Comparison of ENCODE assay signal across 14 cellular contexts in the genomic region with DNA sequence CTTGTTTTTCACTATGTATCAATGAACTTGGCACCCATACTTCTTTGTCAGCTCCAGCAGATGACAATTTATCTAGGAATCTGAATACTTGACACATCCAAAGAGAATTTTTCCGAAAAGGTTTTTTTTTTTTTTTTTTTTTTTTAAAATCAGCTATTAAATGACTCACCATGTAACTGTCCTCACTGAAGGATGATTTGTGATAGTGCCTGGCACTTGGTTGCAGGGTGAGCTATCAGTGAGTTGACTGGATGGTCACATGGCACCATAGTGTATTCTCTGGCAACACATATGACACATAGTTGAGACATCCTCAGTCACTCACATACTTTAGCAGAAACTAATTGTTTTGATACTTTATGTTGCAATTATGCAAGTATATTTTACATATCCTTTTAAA.
DNase-seq lines count a peak whose midpoint lies in the region; ATAC-seq and TF ChIP-seq lines count a peak whose summit lies in the region.
"Had no signal": no experiment of that assay in that cellular context is flagged by ENCODE, and none has a peak within 500 bp of the region (broad histone marks: within the 10 kb centered on the region; RNA-seq: fewer than 3 reads in every experiment).

No MANE protein-coding gene starts in this region.

- H3K27me3 ChIP-seq in breast epithelium = peaks cover 0 to 12% of the 10 kb centered on the region in 2 donors
- H3K27me3 ChIP-seq in smooth muscle cell (ENCODE audit: low read depth) = peaks cover 20% of the 10 kb centered on the region

- H3K4me3 ChIP-seq in breast epithelium (no peak overlapping the region), foreskin fibroblast (ENCODE audit: low read depth in 1 of 2, low read length in 2 of 2) (no peak overlapping the region), smooth muscle cell (no peak overlapping the region)

- no peak for TF ChIP-seq POLR2A in breast epithelium (IDR thresholded peaks at IDR 0.05)

- no peaks in the 10 kb centered on the region for H3F3A ChIP-seq in smooth muscle cell (ENCODE audit: low read depth)

- no peaks in the 10 kb centered on the region for H3K36me3 Mint-ChIP-seq in MCF 10A (ENCODE audit: insufficient read depth, unreplicated experiment)
- H3K36me3 Mint-ChIP-seq in activated T-helper 17 cell treated with anti-CD3 and anti-CD28 coated beads, Interleukin-2, amount 50 U/mL, for 72 hours (ENCODE audit: low read depth) = no peaks in the 10 kb centered on the region
- H3K36me3 Mint-ChIP-seq: immature natural killer cell had no signal

- no peak overlapping the region for H3K4me3 Mint-ChIP-seq in MCF 10A (ENCODE audit: unreplicated experiment)
- no peak overlapping the region for H3K4me3 Mint-ChIP-seq in activated T-helper 17 cell treated with anti-CD3 and anti-CD28 coated beads, Interleukin-2, amount 50 U/mL, for 72 hours
- H3K4me3 Mint-ChIP-seq: activated naive CD4-positive, alpha-beta T cell treated with anti-CD3 and anti-CD28 coated beads for 36 hours; immature natural killer cell had no signal

- CTCF ChIA-PET in MCF 10A (lab: Yijun Ruan, JAX) = interaction anchor here (0.6 to 1.2 kb wide), 3 partner anchors 178 to 1862 kb away, joined by 3 to 7 read pairs (median 3); no protein-coding TSS in a partner anchor

- BruUV-seq in MCF 10A (replicated peaks; lab: Mats Ljungman, UMichigan) = no TSS peak

- H4K20me1 ChIP-seq in smooth muscle cell (ENCODE audit: low read depth) = no peaks in the 10 kb centered on the region

- H3K36me3 ChIP-seq in breast epithelium (no peaks in the 10 kb centered on the region), smooth muscle cell (ENCODE audit: low read depth) (no peaks in the 10 kb centered on the region)
- H3K36me3 ChIP-seq: neutrophil had no signal

- H3K4me1 ChIP-seq in breast epithelium (no peaks in the 10 kb centered on the region), smooth muscle cell (ENCODE audit: low read depth) (no peaks in the 10 kb centered on the region)

- peaks cover 46% of the 10 kb centered on the region for H3K4me1 Mint-ChIP-seq in MCF 10A (ENCODE audit: insufficient read depth, unreplicated experiment)
- no peaks in the 10 kb centered on the region for H3K4me1 Mint-ChIP-seq in activated T-helper 17 cell treated with anti-CD3 and anti-CD28 coated beads, Interleukin-2, amount 50 U/mL, for 72 hours
- H3K4me1 Mint-ChIP-seq: immature natural killer cell had no signal

- no peaks in the 10 kb centered on the region for H3K9me3 Mint-ChIP-seq in MCF 10A (ENCODE audit: unreplicated experiment)
- no peaks in the 10 kb centered on the region for H3K9me3 Mint-ChIP-seq in activated T-helper 17 cell treated with anti-CD3 and anti-CD28 coated beads, Interleukin-2, amount 50 U/mL, for 72 hours
- H3K9me3 Mint-ChIP-seq: immature natural killer cell had no signal

- H2AFZ ChIP-seq in smooth muscle cell (ENCODE audit: low read depth) = no peak overlapping the region

- POLR2A ChIA-PET in MCF 10A (lab: Yijun Ruan, JAX) = interaction anchor here (0.6 to 1.6 kb wide), 5 partner anchors 25 to 123 kb away, joined by 3 to 7 read pairs (median 4); no protein-coding TSS in a partner anchor

- intact Hi-C loops in MCF 10A (cut with micrococcal nuclease) = loop anchor here (5.0 kb wide), 1 partner anchor 63 kb away; no protein-coding TSS in a partner anchor
- intact Hi-C loops in breast epithelium (cut with DNase I; ENCODE audit: low total_unique reads) = no loop called here

- no peak overlapping the region for H3K4me2 ChIP-seq in smooth muscle cell

- no peaks in the 10 kb centered on the region for H3K79me2 ChIP-seq in smooth muscle cell (ENCODE audit: low read depth)

- H3K9me3 ChIP-seq in breast epithelium = no peaks in the 10 kb centered on the region
- no peaks in the 10 kb centered on the region for H3K9me3 ChIP-seq in smooth muscle cell (replicated peaks; ENCODE audit: low read depth)
- H3K9me3 ChIP-seq: neutrophil had no signal

- peak; percentile 92 for DNase-seq in MCF 10A (ENCODE audit: unreplicated experiment)
- no peak for DNase-seq in breast epithelium (ENCODE audit: low spot score in 2 of 2)
- DNase-seq in foreskin fibroblast = peak; percentile 97 to 99
- DNase-seq in activated CD4-positive, alpha-beta T cell treated with anti-CD3 and anti-CD28 coated beads for 4 hours = no peak
- no peak for DNase-seq in smooth muscle cell (lab: John Stamatoyannopoulos, UW; ENCODE audit: unreplicated experiment)
- DNase-seq: activated naive CD4-positive, alpha-beta T cell treated with anti-CD3 and anti-CD28 coated beads for 36 hours; effector CD4-positive, alpha-beta T cell; immature natural killer cell; NCI-H187; SHP77 had no signal

- ATAC-seq in activated T-helper 17 cell treated with anti-CD3 and anti-CD28 coated beads, Interleukin-2, amount 50 U/mL, for 72 hours (replicated peaks) = peak; percentile 44
- ATAC-seq in HG02840 (IDR thresholded peaks at IDR 0.05; ENCODE audit: low FRiP score, unreplicated experiment) (no peak), GM21360 (IDR thresholded peaks at IDR 0.05; ENCODE audit: unreplicated experiment) (no peak)

- H3K27me3 Mint-ChIP-seq in MCF 10A (ENCODE audit: insufficient read depth, unreplicated experiment) = no peaks in the 10 kb centered on the region
- peaks cover 40% of the 10 kb centered on the region for H3K27me3 Mint-ChIP-seq in activated T-helper 17 cell treated with anti-CD3 and anti-CD28 coated beads, Interleukin-2, amount 50 U/mL, for 72 hours

- TF ChIP-seq CTCF in MCF 10A (IDR thresholded peaks at IDR 0.05; ENCODE audit: unreplicated experiment) (no peak), breast epithelium (IDR thresholded peaks at IDR 0.05) (no peak), foreskin fibroblast (IDR thresholded peaks at IDR 0.05; ENCODE audit: low read depth, low read length) (no peak), smooth muscle cell (IDR thresholded peaks at IDR 0.05; ENCODE audit: borderline replicate concordance, insufficient read depth, poor library complexity, severe bottlenecking) (no peak)

- no peak overlapping the region for H3K9ac ChIP-seq in smooth muscle cell (ENCODE audit: low read depth)

- 53% methylated on average over 1 of the region's 1 CpG for WGBS in smooth muscle cell (ENCODE audit: low lambda C conversion rate)

- H3K27ac ChIP-seq in breast epithelium (no peak overlapping the region), smooth muscle cell (ENCODE audit: low read depth) (no peak overlapping the region)
- H3K27ac ChIP-seq: neutrophil had no signal

- H3K27ac Mint-ChIP-seq in MCF 10A (ENCODE audit: low read depth, unreplicated experiment) = peak overlapping the region; percentile 40
- no peak overlapping the region for H3K27ac Mint-ChIP-seq in activated T-helper 17 cell treated with anti-CD3 and anti-CD28 coated beads, Interleukin-2, amount 50 U/mL, for 72 hours
- H3K27ac Mint-ChIP-seq: activated naive CD4-positive, alpha-beta T cell treated with anti-CD3 and anti-CD28 coated beads for 36 hours; immature natural killer cell had no signal

Comparison
In these comparisons a context has a peak if more than half of its experiments do, and no peak if none do; other contexts are left out.
1. DNase-seq: peak in MCF 10A (single experiment) and foreskin fibroblast (2 of 2); none in breast epithelium (0 of 2), activated CD4-positive, alpha-beta T cell treated with anti-CD3 and anti-CD28 coated beads for 4 hours (0 of 2) and smooth muscle cell (single experiment).